In the genomic region with DNA sequence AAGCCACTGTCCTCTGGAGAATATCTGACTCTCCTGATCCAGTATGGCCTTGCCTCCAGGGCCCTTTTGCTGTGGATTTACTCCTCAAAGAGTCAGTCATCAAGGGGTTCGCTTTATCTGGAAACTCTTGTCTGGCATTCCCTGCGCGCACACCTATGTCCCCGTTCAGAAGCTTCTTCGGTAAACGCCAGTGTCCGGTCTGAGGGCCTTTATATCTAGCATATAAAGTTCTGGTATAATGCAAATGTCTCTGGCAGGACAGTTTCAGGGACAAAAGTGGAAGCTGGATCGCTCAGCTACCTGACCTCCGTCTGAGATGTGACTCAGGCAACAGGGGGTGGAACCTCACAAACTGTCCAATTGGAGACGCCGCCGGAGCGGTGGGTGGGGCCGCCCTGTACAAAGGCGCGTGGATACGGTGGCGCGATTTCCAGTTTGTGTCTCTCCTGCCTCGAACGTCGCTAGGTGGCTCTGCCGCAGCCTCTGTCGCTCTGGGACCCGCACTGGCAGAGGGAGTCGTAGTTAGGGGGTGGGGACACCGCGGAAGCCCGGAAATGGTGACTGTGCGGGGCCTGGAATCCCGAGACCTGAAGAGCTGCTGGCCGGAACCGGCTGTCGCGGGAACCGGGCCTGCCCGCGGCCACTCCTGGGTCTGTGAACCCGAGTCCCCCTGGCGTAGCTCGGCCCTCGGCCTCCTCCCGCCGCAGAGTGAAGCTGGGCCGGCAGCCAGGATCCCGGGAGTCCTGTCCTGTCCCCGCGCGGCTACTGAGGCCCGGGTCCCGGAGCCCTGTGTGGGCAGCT, we compare ENCODE assay signal across 8 cellular contexts.
DNase-seq lines count a peak whose midpoint lies in the region; ATAC-seq lines count a peak whose summit lies in the region.

No MANE protein-coding gene starts in this region.

- H3K27ac Mint-ChIP-seq in central memory CD8-positive, alpha-beta T cell (ENCODE audit: low read depth): peak overlapping the region; percentile 80

- H3K4me3 Mint-ChIP-seq in central memory CD8-positive, alpha-beta T cell: peak overlapping the region; percentile 80

- ATAC-seq in HG02763 (IDR thresholded peaks at IDR 0.05; ENCODE audit: unreplicated experiment): peak; percentile 65
- ATAC-seq in central memory CD8-positive, alpha-beta T cell (replicated peaks; ENCODE audit: extremely low read depth, poor library complexity, severe bottlenecking): peak; percentile 99
- no peak for ATAC-seq in HG03460 (IDR thresholded peaks at IDR 0.05; ENCODE audit: unreplicated experiment)

- no peaks in the 10 kb centered on the region for H3K27me3 Mint-ChIP-seq in central memory CD8-positive, alpha-beta T cell

- H3K36me3 Mint-ChIP-seq in central memory CD8-positive, alpha-beta T cell (ENCODE audit: insufficient read depth): peaks cover 3% of the 10 kb centered on the region

- H3K9me3 Mint-ChIP-seq in central memory CD8-positive, alpha-beta T cell: no peaks in the 10 kb centered on the region

- H3K4me1 Mint-ChIP-seq in central memory CD8-positive, alpha-beta T cell: peaks cover 15% of the 10 kb centered on the region

- DNase-seq in GM03348 (ENCODE audit: low spot score): peak; percentile 95
- DNase-seq in NCI-H2107 (lab: John Stamatoyannopoulos, UW): peak; percentile 88
- DNase-seq in activated CD4-positive, CD25-positive, alpha-beta regulatory T cell treated with anti-CD3 and anti-CD28 coated beads, Interleukin-2, amount 50 U/mL, for 16 hours (ENCODE audit: low read depth, low spot score): peak; percentile 76
- DNase-seq in central memory CD8-positive, alpha-beta T cell (ENCODE audit: low spot score in 2 of 2): peak; percentile 78 to 82
- DNase-seq in iris pigment epithelial cell (ENCODE audit: low read depth): peak; percentile 80
- peak; percentile 43 for DNase-seq in smooth muscle cell of the brain vasculature (ENCODE audit: low read depth, low spot score)

Comparison
In these comparisons a context has a peak if more than half of its experiments do, and no peak if none do; other contexts are left out.
1. DNase-seq: peak in every context shown above with its lines; median percentile 95 in GM03348; 88 in NCI-H2107; 80 in central memory CD8-positive, alpha-beta T cell; 80 in iris pigment epithelial cell; 76 in activated CD4-positive, CD25-positive, alpha-beta regulatory T cell treated with anti-CD3 and anti-CD28 coated beads, Interleukin-2, amount 50 U/mL, for 16 hours; 43 in smooth muscle cell of the brain vasculature.